8 cellular contexts compared by ENCODE assay signal in the genomic region with DNA sequence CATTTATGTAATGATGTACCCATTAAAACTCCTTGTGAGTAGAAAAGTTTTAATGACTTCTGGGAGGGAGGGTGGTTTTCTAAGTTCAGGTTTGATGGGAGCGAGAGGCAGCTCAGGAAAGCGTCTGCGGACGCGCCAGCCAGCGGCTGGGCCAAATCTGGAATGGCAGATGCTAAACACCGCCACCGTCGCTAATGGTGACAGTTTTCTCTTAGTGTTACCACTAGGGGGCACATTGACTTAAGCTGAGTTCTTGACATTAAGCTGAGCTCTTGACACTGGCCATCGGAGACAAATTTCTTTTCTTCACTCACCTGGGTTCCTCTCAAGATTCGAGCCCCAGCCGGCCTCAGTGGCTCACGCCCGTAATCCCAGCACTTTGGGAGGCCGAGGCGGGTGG. TPM values are rescaled to one million over a fixed set of nuclear protein-coding genes. Genes with fewer than 3 reads are reported as not detected.
DNase-seq lines count a peak whose midpoint lies in the region; ATAC-seq and TF ChIP-seq lines count a peak whose summit lies in the region.

No MANE protein-coding gene starts in this region.

- in situ Hi-C loops in Panc1 (cut with HindIII; ENCODE audit: low pct_unique_long_range_greater_than_20kb, low sequenced_read_pairs) = no loop called here

- no TSS peak for BruUV-seq in Panc1 (replicated peaks; lab: Mats Ljungman, UMichigan)
- no TSS peak for BruUV-seq in Calu3 (replicated peaks; lab: Mats Ljungman, UMichigan)

- H3K9ac ChIP-seq in fibroblast of lung (ENCODE audit: insufficient read depth, low read length) = no peak overlapping the region

- H3K4me3 ChIP-seq in Panc1 (ENCODE audit: low read depth in 2 of 2, low read length in 2 of 2) (no peak overlapping the region), fibroblast of lung (replicated peaks in 1 of 4; ENCODE audit: control extremely low read depth in 1 of 4, insufficient read depth in 1 of 4, low read depth in 3 of 4, low read length in 4 of 4) (no peak overlapping the region), spleen (no peak overlapping the region)

- no peak for TF ChIP-seq POLR2A in spleen (IDR thresholded peaks at IDR 0.05)

- TF ChIP-seq CTCF in Panc1 (IDR thresholded peaks at IDR 0.05) (no peak; the same call in 1 of the 2 replicates), fibroblast of lung (conservative IDR thresholded peaks at IDR 0.05 in 1 of 2, IDR thresholded peaks at IDR 0.05 in 1 of 2; ENCODE audit: low read depth in 1 of 2, low read length in 2 of 2) (peak in 1 of 2 donors; percentile 40), spleen (IDR thresholded peaks at IDR 0.05 in 8 of 11, conservative IDR thresholded peaks at IDR 0.05 in 3 of 11) (peak in 6 of 11 experiments; percentile 35 to 61 (median 55)), Calu3 (IDR thresholded peaks at IDR 0.05; ENCODE audit: unreplicated experiment) (no peak)

- H3K27ac ChIP-seq in Panc1 (ENCODE audit: low read length) = no peak overlapping the region
- H3K27ac ChIP-seq in fibroblast of lung (ENCODE audit: insufficient read depth, low read length) = no peak overlapping the region
- H3K27ac ChIP-seq in spleen = no peak overlapping the region

- H3K4me1 ChIP-seq in Panc1 (ENCODE audit: control insufficient read depth, insufficient read depth, low read length) (no peaks in the 10 kb centered on the region), fibroblast of lung (ENCODE audit: control insufficient read depth, extremely low read depth, insufficient read depth, low read length) (peaks cover 6% of the 10 kb centered on the region), spleen (peaks cover 0 to 4% (median 0%) of the 10 kb centered on the region in 6 donors)

- DNase-seq in Right ventricle myocardium inferior (ENCODE audit: missing footprints) (peak; percentile 52), cardiac septum (ENCODE audit: low spot score) (no peak), Panc1 (ENCODE audit: low read depth, low spot score) (peak; percentile 15), fibroblast of lung (ENCODE audit: low read depth in 2 of 2) (peak; percentile 8 to 40), spleen (no peak), Calu3 (no peak)

- WGBS in spleen, 5 donors = 68 to 90% (median 78%) methylated on average over 14 to 16 of the region's 16 CpGs

- H3K9me3 ChIP-seq in Panc1 (ENCODE audit: control insufficient read depth, insufficient read depth, low read depth, low read length) (no peaks in the 10 kb centered on the region), fibroblast of lung (ENCODE audit: control insufficient read depth, insufficient read depth, low read depth, low read length) (no peaks in the 10 kb centered on the region), spleen (no peaks in the 10 kb centered on the region)

- H3K36me3 ChIP-seq in Panc1 (ENCODE audit: control insufficient read depth, insufficient read depth, low read length) (no peaks in the 10 kb centered on the region), fibroblast of lung (ENCODE audit: control insufficient read depth, insufficient read depth, low read length) (peaks cover 3% of the 10 kb centered on the region), spleen (peaks cover 0 to 38% (median 8%) of the 10 kb centered on the region in 6 donors)

- H3K27ac Mint-ChIP-seq in Calu3 (ENCODE audit: unreplicated experiment) = no peak overlapping the region

- no peak overlapping the region for H3K4me2 ChIP-seq in fibroblast of lung (ENCODE audit: extremely low read depth, insufficient read depth, low read length)

- POLR2A ChIA-PET in Panc1 (lab: Charles Lee) = no interaction called here

- H2AFZ ChIP-seq in fibroblast of lung (ENCODE audit: low read length) = no peak overlapping the region

- no peak for ATAC-seq in Right ventricle myocardium inferior
- 0 out of 2 replicates have a peak, but pooled peaks have one; percentile 44 for ATAC-seq in Panc1
- no peak for ATAC-seq in HG03457 (IDR thresholded peaks at IDR 0.05; ENCODE audit: unreplicated experiment)
- no peak for ATAC-seq in GM21825 (IDR thresholded peaks at IDR 0.05; ENCODE audit: unreplicated experiment)

- no peaks in the 10 kb centered on the region for H3K27me3 Mint-ChIP-seq in Calu3 (ENCODE audit: unreplicated experiment)

- H3K36me3 Mint-ChIP-seq in Calu3 (ENCODE audit: insufficient read depth, unreplicated experiment) = no peaks in the 10 kb centered on the region

- H3K4me1 Mint-ChIP-seq in Calu3 (ENCODE audit: low read depth, unreplicated experiment) = no peaks in the 10 kb centered on the region

- no peak overlapping the region for H3K4me3 Mint-ChIP-seq in Calu3 (ENCODE audit: low read depth, unreplicated experiment)

- H3K79me2 ChIP-seq in fibroblast of lung (ENCODE audit: control insufficient read depth, insufficient read depth, low read length) = no peaks in the 10 kb centered on the region

- CTCF ChIA-PET in Panc1 (lab: Charles Lee) = no interaction called here
- CTCF ChIA-PET in Calu3 (lab: Charles Lee) = no interaction called here

- H3K27me3 ChIP-seq in Panc1 (ENCODE audit: control insufficient read depth, insufficient read depth, low read length) (no peaks in the 10 kb centered on the region), fibroblast of lung (ENCODE audit: control insufficient read depth, insufficient read depth, low read length) (no peaks in the 10 kb centered on the region), spleen (replicated peaks in 1 of 7) (no peaks in the 10 kb centered on the region)

- no peaks in the 10 kb centered on the region for H4K20me1 ChIP-seq in fibroblast of lung (ENCODE audit: control insufficient read depth, extremely low read depth, insufficient read depth, low read length)

- no peaks in the 10 kb centered on the region for H3K9me3 Mint-ChIP-seq in Calu3 (ENCODE audit: low read depth, unreplicated experiment)

- intact Hi-C loops in Right ventricle myocardium inferior (cut with DNase I) = no loop called here
- intact Hi-C loops in cardiac septum (cut with DNase I) = no loop called here
- intact Hi-C loops in Panc1 (cut with micrococcal nuclease; ENCODE audit: unreplicated experiment) = no loop called here
- intact Hi-C loops in spleen (cut with DNase I; ENCODE audit: low total_unique reads) = no loop called here
- intact Hi-C loops in Calu3 (cut with micrococcal nuclease; ENCODE audit: unreplicated experiment) = no loop called here

RNA-seq across cellular contexts. Expression of a gene that starts 6.7 kb away (rescaled TPM):
- total RNA-seq in Right ventricle myocardium inferior = 4.1 TPM
- 4.8 TPM for total RNA-seq in cardiac septum
- 3.4 TPM for total RNA-seq in Panc1 (2021; ENCODE audit: unreplicated experiment)
- polyA plus RNA-seq in Panc1 (2012; ENCODE audit: insufficient read length) = 2.4 TPM
- total RNA-seq in fibroblast of lung = 2.3 and 2.8 TPM in 2 replicates
- polyA plus RNA-seq in fibroblast of lung = 0.60 and 0.89 TPM in 2 replicates
- 0.48 and 0.84 TPM in 2 replicates for polyA plus RNA-seq in fibroblast of lung (2012)
- 0.55 and 0.89 TPM in 2 replicates for polyA minus RNA-seq in fibroblast of lung (ENCODE audit: low replicate concordance)
- total RNA-seq in spleen = 1 to 10 TPM; 2.1 to 6.8 (median 4.2) TPM
- 1 to 10 TPM; 2.2 to 3.0 (median 2.5) TPM for polyA plus RNA-seq in spleen
- 9.7 and 10.1 TPM in 2 replicates for total RNA-seq in Calu3 (2022)

RNA-seq across cellular contexts. Expression of a gene that starts 33.6 kb away (rescaled TPM):
- total RNA-seq in Right ventricle myocardium inferior (4.4 TPM), cardiac septum (4.8 TPM), Panc1 (2021; ENCODE audit: unreplicated experiment) (8.4 TPM), fibroblast of lung (5.6 and 8.9 TPM in 2 replicates), spleen (10 to 100 TPM in 6 of 7 donors, 1 to 10 TPM in 1; 8.6 to 13.6 (median 10.4) TPM), Calu3 (2022) (8.5 and 9.4 TPM in 2 replicates)
- 5.3 TPM for polyA plus RNA-seq in Panc1 (2012; ENCODE audit: insufficient read length)
- polyA plus RNA-seq in fibroblast of lung (7.2 and 9.1 TPM in 2 replicates), spleen (1 to 10 TPM; 2.3 to 4.3 (median 2.6) TPM)
- polyA plus RNA-seq in fibroblast of lung (2012) = 7.1 and 8.3 TPM in 2 replicates
- polyA minus RNA-seq in fibroblast of lung (ENCODE audit: low replicate concordance) = 20.3 and 30.2 TPM in 2 replicates

RNA-seq across cellular contexts. Expression of a gene that starts 34.1 kb away (rescaled TPM):
- total RNA-seq in Right ventricle myocardium inferior (6.6 TPM), cardiac septum (6.4 TPM), Panc1 (2021; ENCODE audit: unreplicated experiment) (20.4 TPM), fibroblast of lung (19.2 and 24.9 TPM in 2 replicates), spleen (10 to 100 TPM; 11.8 to 42.5 (median 16.5) TPM), Calu3 (2022) (5.1 TPM in 2 replicates)
- 18.0 TPM for polyA plus RNA-seq in Panc1 (2012; ENCODE audit: insufficient read length)
- polyA plus RNA-seq in fibroblast of lung (9.6 and 10.4 TPM in 2 replicates), spleen (1 to 10 TPM; 5.7 to 8.9 (median 5.7) TPM)
- polyA plus RNA-seq in fibroblast of lung (2012) = 10.4 and 11.9 TPM in 2 replicates
- 16.3 and 33.3 TPM in 2 replicates for polyA minus RNA-seq in fibroblast of lung (ENCODE audit: low replicate concordance)

RNA-seq across cellular contexts. Expression of a gene that starts 44.9 kb away (rescaled TPM):
- 0.84 TPM for total RNA-seq in Right ventricle myocardium inferior
- total RNA-seq in cardiac septum = 1.0 TPM
- total RNA-seq in Panc1 (2021; ENCODE audit: unreplicated experiment) = 0.31 TPM
- 0.42 TPM for polyA plus RNA-seq in Panc1 (2012; ENCODE audit: insufficient read length)
- 0.77 and 0.99 TPM in 2 replicates for total RNA-seq in fibroblast of lung
- polyA plus RNA-seq in fibroblast of lung = 0.20 and 0.50 TPM in 2 replicates
- polyA plus RNA-seq in fibroblast of lung (2012) = 0.20 and 0.38 TPM in 2 replicates
- not detected in 2 replicates for polyA minus RNA-seq in fibroblast of lung (ENCODE audit: low replicate concordance)
- 1 to 10 TPM in 5 of 7 donors, under 1 TPM in 2; 0.32 to 2.0 (median 1.2) TPM for total RNA-seq in spleen
- under 1 TPM; 0.13 to 0.45 (median 0.20) TPM for polyA plus RNA-seq in spleen
- total RNA-seq in Calu3 (2022) = 0.38 and 0.49 TPM in 2 replicates

Comparison
In these comparisons a context has a peak if more than half of its experiments do, and no peak if none do; other contexts are left out.
1. DNase-seq: peak in Right ventricle myocardium inferior (single experiment), Panc1 (single experiment) and fibroblast of lung (2 of 2); none in cardiac septum (single experiment), spleen (single experiment) and Calu3 (single experiment).
2. CTCF ChIP-seq: peak in spleen (6 of 11); none in Panc1 (single experiment) and Calu3 (single experiment).